In the genomic region with DNA sequence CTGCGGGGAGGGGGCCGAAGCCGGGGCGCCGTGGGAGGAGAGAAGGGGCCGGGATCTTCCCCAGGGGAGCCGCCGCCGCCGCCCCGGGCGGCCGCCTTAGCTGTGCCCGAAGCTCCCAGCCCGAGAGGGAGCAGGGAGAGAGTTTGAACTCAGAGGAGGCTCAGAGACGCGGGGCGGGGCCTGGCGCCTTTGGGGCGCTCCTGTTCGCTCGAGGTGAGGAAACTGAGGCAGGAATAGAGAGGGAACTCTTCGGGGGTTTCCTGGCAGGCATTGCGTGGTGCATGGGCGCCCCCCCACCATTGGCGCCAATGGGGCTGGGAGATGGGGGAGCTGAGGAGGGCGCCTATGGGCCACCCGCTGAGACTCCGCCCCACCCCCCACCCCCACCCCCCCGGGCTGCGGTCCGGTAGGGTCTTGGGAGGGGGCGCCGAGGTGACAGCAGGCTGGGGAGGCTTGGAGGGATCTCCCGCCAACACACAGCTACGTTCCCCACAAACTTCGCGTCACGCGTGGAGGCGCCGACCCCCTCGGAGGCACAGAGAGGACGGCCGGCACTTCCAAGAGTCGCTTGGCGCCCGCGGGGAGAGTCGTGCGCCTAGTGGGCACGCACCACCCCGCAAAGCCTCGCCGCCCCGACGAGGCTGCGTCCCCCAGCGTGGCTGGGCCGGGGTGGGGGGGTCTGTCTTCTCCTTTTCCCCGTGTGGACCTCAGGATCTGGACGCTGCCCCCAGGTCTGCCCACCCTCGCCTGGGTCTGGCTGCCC, we compare ENCODE assay signal across 8 cellular contexts. TPM values are rescaled to one million over a fixed set of nuclear protein-coding genes. Genes with fewer than 3 reads are reported as not detected.
DNase-seq lines count a peak whose midpoint lies in the region; ATAC-seq and TF ChIP-seq lines count a peak whose summit lies in the region.

No MANE protein-coding gene starts in this region.

- ATAC-seq in GM19467 (IDR thresholded peaks at IDR 0.05; ENCODE audit: unreplicated experiment): no peak

- intact Hi-C loops in thyroid gland (cut with DNase I): loop anchor here (5.0 to 10.0 kb wide), 3 partner anchors 128 to 254 kb away; partner anchors contain the start of genes AAMP, BCS1L, CNOT9 and PNKD

- H3K36me3 Mint-ChIP-seq in mesothelial cell of epicardium: peaks cover 12% of the 10 kb centered on the region

- H3K27me3 Mint-ChIP-seq in mesothelial cell of epicardium (ENCODE audit: low read depth): no peaks in the 10 kb centered on the region

- H3K4me1 ChIP-seq in effector memory CD4-positive, alpha-beta T cell (ENCODE audit: control insufficient read depth, insufficient read depth, low read length, poor library complexity, severe bottlenecking): peaks cover 55% of the 10 kb centered on the region
- peaks cover 43 to 54% of the 10 kb centered on the region in 2 donors for H3K4me1 ChIP-seq in thyroid gland

- H3K4me3 ChIP-seq in H7 (ENCODE audit: insufficient read depth, low read depth, low read length) (peak overlapping the region; percentile 68), WI38 (ENCODE audit: low read depth, low read length) (peak overlapping the region; percentile 85), thyroid gland (replicated peaks in 1 of 3) (peak overlapping the region; percentile 43 to 100 (median 100))
- H3K4me3 ChIP-seq in effector memory CD4-positive, alpha-beta T cell (ENCODE audit: insufficient read depth, low read depth, low read length, poor library complexity, severe bottlenecking): peak overlapping the region; percentile 72

- H3K36me3 ChIP-seq in H7 (replicated peaks; ENCODE audit: control insufficient read depth, insufficient read depth, low read length) (peaks cover 4% of the 10 kb centered on the region), thyroid gland (peaks cover 31 to 41% of the 10 kb centered on the region in 2 donors)
- H3K36me3 ChIP-seq in effector memory CD4-positive, alpha-beta T cell (ENCODE audit: control insufficient read depth, insufficient read depth, low read length): peaks cover 22% of the 10 kb centered on the region

- no peaks in the 10 kb centered on the region for H3K9me3 Mint-ChIP-seq in mesothelial cell of epicardium

- H3K27ac Mint-ChIP-seq in mesothelial cell of epicardium: peak overlapping the region; percentile 95

- H3K27ac ChIP-seq in effector memory CD4-positive, alpha-beta T cell (ENCODE audit: insufficient read depth, low read length, poor library complexity, severe bottlenecking): peak overlapping the region; percentile 92
- H3K27ac ChIP-seq in thyroid gland: peak overlapping the region; percentile 99 to 100 (median 99)

- peaks cover 33% of the 10 kb centered on the region for H3K4me1 Mint-ChIP-seq in mesothelial cell of epicardium

- no peak for TF ChIP-seq CTCF in WI38 (IDR thresholded peaks at IDR 0.05; ENCODE audit: low read depth, low read length)
- no peak for TF ChIP-seq CTCF in mesothelial cell of epicardium (IDR thresholded peaks at IDR 0.05; ENCODE audit: unreplicated experiment)
- TF ChIP-seq CTCF in thyroid gland (IDR thresholded peaks at IDR 0.05): no peak

- H3K27me3 ChIP-seq in H7 (ENCODE audit: control insufficient read depth, insufficient read depth, low read length) (peaks cover 31% of the 10 kb centered on the region), thyroid gland (no peaks in the 10 kb centered on the region)
- no peaks in the 10 kb centered on the region for H3K27me3 ChIP-seq in effector memory CD4-positive, alpha-beta T cell (replicated peaks; ENCODE audit: control insufficient read depth, insufficient read depth, low read length, poor library complexity, severe bottlenecking)

- WGBS in thyroid gland, 2 donors: 0% methylated on average over 11 to 29 of the region's 63 CpGs

- no peaks in the 10 kb centered on the region for H3K9me3 ChIP-seq in effector memory CD4-positive, alpha-beta T cell (ENCODE audit: control insufficient read depth, low read length)
- no peaks in the 10 kb centered on the region for H3K9me3 ChIP-seq in thyroid gland

- DNase-seq in 8988T (peak; percentile 59), H7 (peak; percentile 82), mesothelial cell of epicardium (ENCODE audit: low spot score in 2 of 2, unreplicated experiment in 2 of 2) (peak in 1 of 2 experiments; percentile 64), thyroid gland (peak; percentile 42 to 52), amniotic stem cell (lab: John Stamatoyannopoulos, UW) (no peak)
- DNase-seq in effector memory CD4-positive, alpha-beta T cell: peak; percentile 15 to 35 (median 29)

- H3K4me3 Mint-ChIP-seq in mesothelial cell of epicardium: peak overlapping the region; percentile 94

- TF ChIP-seq POLR2A in thyroid gland (IDR thresholded peaks at IDR 0.05): peak in 1 of 2 donors; percentile 32

RNA-seq across cellular contexts. Expression of gene CTDSP1, which starts 0.7 kb away (rescaled TPM):
- 25.4 and 29.9 TPM in 2 replicates for total RNA-seq in H7 (2014; rRNA removed; shearing (Covaris generic))
- total RNA-seq in mesothelial cell of epicardium (134 to 142 TPM (median 136 TPM) in 3 replicates), thyroid gland (100 to 1,000 TPM; 105 to 152 (median 127) TPM)

RNA-seq across cellular contexts. Expression of gene SLC11A1, which starts 18.3 kb away (rescaled TPM):
- total RNA-seq in H7 (2014; rRNA removed; shearing (Covaris generic)): not detected in 2 replicates
- total RNA-seq in mesothelial cell of epicardium (0.53 to 0.79 TPM (median 0.76 TPM) in 3 replicates), thyroid gland (10 to 100 TPM in 2 of 4 donors, 1 to 10 TPM in 2; 1.7 to 14.5 (median 10.1) TPM)

RNA-seq across cellular contexts. Expression of gene VIL1, which starts 18.6 kb away (rescaled TPM):
- 0.07 and 3.0 TPM in 2 replicates for total RNA-seq in H7 (2014; rRNA removed; shearing (Covaris generic))
- total RNA-seq in mesothelial cell of epicardium: 0.29 to 0.64 TPM (median 0.54 TPM) in 3 replicates
- total RNA-seq in thyroid gland: not detected

RNA-seq across cellular contexts. Expression of gene CATIP, which starts 43.7 kb away (rescaled TPM):
- 0.76 TPM in 1 of 2 replicates, not detected in the other for total RNA-seq in H7 (2014; rRNA removed; shearing (Covaris generic))
- total RNA-seq in mesothelial cell of epicardium (0.16 TPM in 1 of 3 replicates, not detected in the others), thyroid gland (1 to 10 TPM in 3 of 4 donors, under 1 TPM in 1; 0.54 to 5.5 (median 2.9) TPM)
